Comparison of ENCODE assay signal across 30 cellular contexts in genomic region chr3:132838477-132838876, GRCh38.
"Had no signal": no experiment of that assay in that cellular context is flagged by ENCODE, and none has a peak within 500 bp of the region (broad histone marks: within the 10 kb centered on the region; RNA-seq: fewer than 3 reads in every experiment).

No MANE protein-coding gene starts in this region.

- H3K79me2 ChIP-seq: parathyroid adenoma had no signal

- H3K9me3 ChIP-seq: ovary, psoas muscle, spleen, stomach, thoracic aorta, thyroid gland, tibial nerve, upper lobe of left lung, vagina had no signal

- H3K27ac ChIP-seq: neural progenitor cell, ovary, parathyroid adenoma, psoas muscle, skin epidermis, spleen, stomach, thoracic aorta, thyroid gland, tibial nerve, upper lobe of left lung, vagina had no signal

- H3K27me3 ChIP-seq: neural progenitor cell, ovary, spleen, stomach, thyroid gland, tibial nerve, upper lobe of left lung, vagina had no signal

- H3K9me3 Mint-ChIP-seq: nephron; neural progenitor cell; stimulated activated effector memory CD8-positive, alpha-beta T cell treated with anti-CD3 and anti-CD28 coated beads, Interleukin-12 subunit alpha, Interleukin-12 subunit beta, amount 100 ng/mL, for 72 hours; stimulated activated naive B cell treated with anti-CD40 and anti-IgM and Interleukin-4, amounts not matched to agents 10 μg/mL and 1 μg/mL and 100 μg/mL, for 72 hours; stimulated activated naive CD8-positive, alpha-beta T cell treated with anti-CD3 and anti-CD28 coated beads, Interleukin-15, Interleukin-2, amounts not matched to agents 100 ng/mL and 50 ng/mL, for 24 hours had no signal

- DNase-seq: natural killer cell; occipital lobe; ovary; posterior cingulate gyrus; psoas muscle; right cardiac atrium; spleen; stimulated activated CD4-positive, alpha-beta T cell treated with anti-CD3 and anti-CD28 coated beads, Interleukin-12 subunit alpha, Interleukin-12 subunit beta, amount 100 ng/mL, for 4 hours; stimulated activated CD4-positive, alpha-beta T cell treated with anti-CD3 and anti-CD28 coated beads, Interleukin-2, amount 100 ng/mL, for 24 hours; stimulated activated CD4-positive, alpha-beta T cell treated with anti-CD3 and anti-CD28 coated beads, Interleukin-2, amount 100 ng/mL, for 48 hours; stimulated activated CD4-positive, alpha-beta T cell treated with anti-CD3 and anti-CD28 coated beads, Interleukin-4, amount 100 ng/mL, for 24 hours; stimulated activated naive B cell treated with anti-CD40 and anti-IgM and Interleukin-4, amounts not matched to agents 10 μg/mL and 1 μg/mL and 100 μg/mL, for 72 hours; stimulated activated naive CD4-positive, alpha-beta T cell treated with Interleukin-2 at 50 U/mL for 16 hours; stomach; thyroid gland; trophoblast cell; upper lobe of left lung had no signal

- H3K27me3 Mint-ChIP-seq: progenitor cell of endocrine pancreas had no signal

- H3K36me3 ChIP-seq: neural progenitor cell, ovary, spleen, stomach, thoracic aorta, thyroid gland, tibial nerve, upper lobe of left lung, vagina had no signal

- H2AFZ ChIP-seq: neural progenitor cell, parathyroid adenoma had no signal

- H3K9ac ChIP-seq: neural progenitor cell, parathyroid adenoma had no signal

- H3K4me1 ChIP-seq: parathyroid adenoma, psoas muscle, spleen, stomach, thyroid gland, tibial nerve, upper lobe of left lung, vagina had no signal

- H3K27ac Mint-ChIP-seq: natural killer cell; nephron; neural progenitor cell; progenitor cell of endocrine pancreas; stimulated activated effector memory CD8-positive, alpha-beta T cell treated with anti-CD3 and anti-CD28 coated beads, Interleukin-12 subunit alpha, Interleukin-12 subunit beta, amount 100 ng/mL, for 72 hours; stimulated activated naive B cell treated with anti-CD40 and anti-IgM and Interleukin-4, amounts not matched to agents 10 μg/mL and 1 μg/mL and 100 μg/mL, for 72 hours; stimulated activated naive CD8-positive, alpha-beta T cell treated with anti-CD3 and anti-CD28 coated beads, Interleukin-15, Interleukin-2, amounts not matched to agents 100 ng/mL and 50 ng/mL, for 24 hours had no signal

- FAIRE-seq: urothelium cell line had no signal

- H3K4me3 ChIP-seq: neural progenitor cell, ovary, psoas muscle, skin epidermis, smooth muscle cell, spleen, stomach, thoracic aorta, thyroid gland, tibial nerve, upper lobe of left lung, vagina had no signal

- H3K4me3 Mint-ChIP-seq: natural killer cell; nephron; neural progenitor cell; stimulated activated effector memory CD8-positive, alpha-beta T cell treated with anti-CD3 and anti-CD28 coated beads, Interleukin-12 subunit alpha, Interleukin-12 subunit beta, amount 100 ng/mL, for 72 hours; stimulated activated naive B cell treated with anti-CD40 and anti-IgM and Interleukin-4, amounts not matched to agents 10 μg/mL and 1 μg/mL and 100 μg/mL, for 72 hours; stimulated activated naive CD8-positive, alpha-beta T cell treated with anti-CD3 and anti-CD28 coated beads, Interleukin-15, Interleukin-2, amounts not matched to agents 100 ng/mL and 50 ng/mL, for 24 hours had no signal

- H3K36me3 Mint-ChIP-seq: natural killer cell; neural progenitor cell; stimulated activated effector memory CD8-positive, alpha-beta T cell treated with anti-CD3 and anti-CD28 coated beads, Interleukin-12 subunit alpha, Interleukin-12 subunit beta, amount 100 ng/mL, for 72 hours; stimulated activated naive B cell treated with anti-CD40 and anti-IgM and Interleukin-4, amounts not matched to agents 10 μg/mL and 1 μg/mL and 100 μg/mL, for 72 hours had no signal

- H3K4me2 ChIP-seq: neural progenitor cell, smooth muscle cell had no signal

- ATAC-seq: natural killer cell; psoas muscle; right cardiac atrium; sciatic nerve; stimulated activated effector memory CD8-positive, alpha-beta T cell treated with anti-CD3 and anti-CD28 coated beads, Interleukin-12 subunit alpha, Interleukin-12 subunit beta, amount 100 ng/mL, for 72 hours; stimulated activated naive B cell treated with anti-CD40 and anti-IgM and Interleukin-4, amounts not matched to agents 10 μg/mL and 1 μg/mL and 100 μg/mL, for 72 hours had no signal

- H3K4me1 Mint-ChIP-seq: natural killer cell; stimulated activated effector memory CD8-positive, alpha-beta T cell treated with anti-CD3 and anti-CD28 coated beads, Interleukin-12 subunit alpha, Interleukin-12 subunit beta, amount 100 ng/mL, for 72 hours; stimulated activated naive B cell treated with anti-CD40 and anti-IgM and Interleukin-4, amounts not matched to agents 10 μg/mL and 1 μg/mL and 100 μg/mL, for 72 hours had no signal
